In genomic region chr2:101830555-101830954, GRCh38 we compare ENCODE assay signal across 8 cellular contexts.
DNase-seq lines count a peak whose midpoint lies in the region; ATAC-seq, FAIRE-seq and TF ChIP-seq lines count a peak whose summit lies in the region.

No MANE protein-coding gene starts in this region.

- peaks cover 50% of the 10 kb centered on the region for H3K36me3 Mint-ChIP-seq in activated CD4-positive, alpha-beta memory T cell treated with anti-CD3 and anti-CD28 coated beads, Interleukin-2, amount 10 ng/mL, durations not matched to agents 7 days and 5 days (ENCODE audit: low read depth)

- no peak overlapping the region for H3K4me3 Mint-ChIP-seq in activated CD4-positive, alpha-beta memory T cell treated with anti-CD3 and anti-CD28 coated beads, Interleukin-2, amount 10 ng/mL, durations not matched to agents 7 days and 5 days

- H3K9me3 ChIP-seq in A549 (no peaks in the 10 kb centered on the region), right cardiac atrium (ENCODE audit: control insufficient read depth, low read length) (no peaks in the 10 kb centered on the region), Peyer's patch (no peaks in the 10 kb centered on the region)

- peaks cover 57% of the 10 kb centered on the region for H3K4me1 Mint-ChIP-seq in activated CD4-positive, alpha-beta memory T cell treated with anti-CD3 and anti-CD28 coated beads, Interleukin-2, amount 10 ng/mL, durations not matched to agents 7 days and 5 days

- peak overlapping the region; percentile 40 for H3K27ac Mint-ChIP-seq in activated CD4-positive, alpha-beta memory T cell treated with anti-CD3 and anti-CD28 coated beads, Interleukin-2, amount 10 ng/mL, durations not matched to agents 7 days and 5 days

- POLR2A ChIA-PET in A549 (lab: Yijun Ruan, JAX), result no interaction called here
- POLR2A ChIA-PET in activated CD4-positive, alpha-beta memory T cell treated with anti-CD3 and anti-CD28 coated beads, Interleukin-2, amount 10 ng/mL, durations not matched to agents 7 days and 5 days (lab: Charles Lee), result interaction anchor here (1.7 to 2.0 kb wide), 2 partner anchors 8 to 139 kb away, joined by 3 to 7 read pairs; no protein-coding TSS in a partner anchor

- TF ChIP-seq CTCF in A549 (IDR thresholded peaks at IDR 0.05), result no peak
- no peak for TF ChIP-seq CTCF in Peyer's patch (IDR thresholded peaks at IDR 0.05)

- no peak overlapping the region for H3K4me2 ChIP-seq in A549

- no peak for TF ChIP-seq EP300 in A549 (IDR thresholded peaks at IDR 0.05)

- intact Hi-C loops in right cardiac atrium (cut with DNase I), result loop anchor here (2.0 to 10.0 kb wide), 6 partner anchors 133 to 486 kb away; partner anchors contain the start of gene MAP4K4 (in 2 of the 4)

- WGBS in A549 (ENCODE audit: missing lambda C conversion rate), result 57% methylated on average over 5 of the region's 5 CpGs
- WGBS in right cardiac atrium, result 71% methylated on average over 5 of the region's 5 CpGs

- TF ChIP-seq POLR2A in A549 (IDR thresholded peaks at IDR 0.05; ENCODE audit: low read length) (no peak), Peyer's patch (IDR thresholded peaks at IDR 0.05) (no peak)

- H3K9me3 Mint-ChIP-seq in activated CD4-positive, alpha-beta memory T cell treated with anti-CD3 and anti-CD28 coated beads, Interleukin-2, amount 10 ng/mL, durations not matched to agents 7 days and 5 days, result no peaks in the 10 kb centered on the region

- H3K27me3 ChIP-seq in right cardiac atrium (ENCODE audit: control insufficient read depth, insufficient read depth) (no peaks in the 10 kb centered on the region), Peyer's patch (no peaks in the 10 kb centered on the region)

- FAIRE-seq in A549 (lab: Jason Lieb, UNC), result no peak
- no peak for FAIRE-seq in GM19239 (lab: Jason Lieb, UNC)

- CTCF ChIA-PET in A549 (lab: Yijun Ruan, JAX), result interaction anchor here (0.8 to 12.0 kb wide), 38 partner anchors 8 to 579 kb away, joined by 3 to 79 read pairs (median 6); partner anchors contain the start of gene MAP4K4
- CTCF ChIA-PET in activated CD4-positive, alpha-beta memory T cell treated with anti-CD3 and anti-CD28 coated beads, Interleukin-2, amount 10 ng/mL, durations not matched to agents 7 days and 5 days (lab: Charles Lee), result interaction anchor here (0.8 to 2.8 kb wide), 8 partner anchors 9 to 489 kb away, joined by 3 to 40 read pairs (median 4); no protein-coding TSS in a partner anchor

- ATAC-seq in A549 (peak; percentile 4 to 28; a peak in 4 of 6 replicates), GM19463 (IDR thresholded peaks at IDR 0.05; ENCODE audit: unreplicated experiment) (peak; percentile 64), right cardiac atrium (peak; percentile 18 to 24), GM21526 (IDR thresholded peaks at IDR 0.05; ENCODE audit: low FRiP score, unreplicated experiment) (no peak)

- H3K27ac ChIP-seq in A549 (peak overlapping the region; percentile 1 to 50; a peak in 3 of 6 replicates), right cardiac atrium (ENCODE audit: low read length) (no peak overlapping the region), Peyer's patch (no peak overlapping the region)

- peaks cover 0 to 18% (median 0%) of the 10 kb centered on the region in 3 donors for H3K36me3 ChIP-seq in Peyer's patch

- H3K4me1 ChIP-seq in A549 (peaks cover 48% of the 10 kb centered on the region), right cardiac atrium (ENCODE audit: control insufficient read depth, insufficient read depth, low read length) (peaks cover 14% of the 10 kb centered on the region), Peyer's patch (peaks cover 0 to 21% (median 0%) of the 10 kb centered on the region in 4 donors)

- no peak for DNase-seq in A549 (ENCODE audit: low read depth in 1 of 2, low spot score in 1 of 2)
- DNase-seq in activated CD4-positive, alpha-beta memory T cell treated with anti-CD3 and anti-CD28 coated beads, Interleukin-2, amount 10 ng/mL, durations not matched to agents 7 days and 5 days, result peak; percentile 22
- no peak for DNase-seq in right cardiac atrium
- DNase-seq in NCI-H1417 (lab: John Stamatoyannopoulos, UW), result no peak
- DNase-seq in Peyer's patch, result no peak
- no peak for DNase-seq in GM19239 (ENCODE audit: insufficient read length, low spot score)

- TF ChIP-seq RAD21 in A549 (conservative IDR thresholded peaks at IDR 0.05 in 1 of 2, IDR thresholded peaks at IDR 0.05 in 1 of 2), result no peak

- H3K27me3 Mint-ChIP-seq in activated CD4-positive, alpha-beta memory T cell treated with anti-CD3 and anti-CD28 coated beads, Interleukin-2, amount 10 ng/mL, durations not matched to agents 7 days and 5 days, result no peaks in the 10 kb centered on the region

- no peak overlapping the region for H3K4me3 ChIP-seq in A549
- H3K4me3 ChIP-seq in right cardiac atrium (ENCODE audit: low read length), result no peak overlapping the region
- H3K4me3 ChIP-seq in Peyer's patch, result no peak overlapping the region

TF ChIP-seq in A549, 52 proteins besides CTCF, POLR2A, EP300 and RAD21:
- TF ChIP-seq RNF2 (IDR thresholded peaks at IDR 0.05; ENCODE audit: borderline replicate concordance, low read depth) (no peak), FOSL2 (IDR thresholded peaks at IDR 0.05) (no peak), FOSL2 (CRISPR knock-in tag; IDR thresholded peaks at IDR 0.05) (no peak), CBX8 (IDR thresholded peaks at IDR 0.05) (no peak), HMGXB4 (CRISPR knock-in tag; IDR thresholded peaks at IDR 0.05; ENCODE audit: borderline replicate concordance) (no peak), ATOH8 (CRISPR knock-in tag; IDR thresholded peaks at IDR 0.05; ENCODE audit: low read depth) (no peak), FOXS1 (CRISPR knock-in tag; IDR thresholded peaks at IDR 0.05) (no peak), HES2 (IDR thresholded peaks at IDR 0.05) (no peak), EHF (CRISPR knock-in tag; IDR thresholded peaks at IDR 0.05) (no peak)

Comparison
In these comparisons a context has a peak if more than half of its experiments do, and no peak if none do; other contexts are left out.
1. H3K27ac ChIP-seq: peak in A549 (2 of 2); none in right cardiac atrium (single experiment) and Peyer's patch (0 of 4).